10 cellular contexts compared by ENCODE assay signal in genomic region chr7:24283559-24283899, GRCh38. TPM values are rescaled to one million over a fixed set of nuclear protein-coding genes. Genes with fewer than 3 reads are reported as not detected.
DNase-seq lines count a peak whose midpoint lies in the region; ATAC-seq and TF ChIP-seq lines count a peak whose summit lies in the region.
"Had no signal": no experiment of that assay in that cellular context is flagged by ENCODE, and none has a peak within 500 bp of the region (broad histone marks: within the 10 kb centered on the region; RNA-seq: fewer than 3 reads in every experiment).

No MANE protein-coding gene starts in this region.

- H3K36me3 Mint-ChIP-seq in progenitor cell of endocrine pancreas (ENCODE audit: insufficient read depth) = no peaks in the 10 kb centered on the region

- H3K27ac Mint-ChIP-seq in progenitor cell of endocrine pancreas = no peak overlapping the region

- H3K9me3 ChIP-seq in HUES48 (ENCODE audit: control insufficient read depth, insufficient read depth, low read length) (peaks cover 4% of the 10 kb centered on the region; the same call in 1 of the 2 replicates), duodenal mucosa (ENCODE audit: control insufficient read depth in 1 of 2, low read length in 2 of 2) (no peaks in the 10 kb centered on the region)
- H3K9me3 ChIP-seq: lower lobe of right lung, thoracic aorta had no signal

- no peak for ATAC-seq in HG02763 (IDR thresholded peaks at IDR 0.05; ENCODE audit: unreplicated experiment)
- ATAC-seq in GM19452 (IDR thresholded peaks at IDR 0.05; ENCODE audit: unreplicated experiment) = no peak
- ATAC-seq: esophagus mucosa had no signal

- TF ChIP-seq CTCF in progenitor cell of endocrine pancreas (IDR thresholded peaks at IDR 0.05; ENCODE audit: unreplicated experiment) = no peak

- peaks cover 48% of the 10 kb centered on the region for H3K27me3 Mint-ChIP-seq in progenitor cell of endocrine pancreas

- H3K4me3 ChIP-seq in HUES48 (ENCODE audit: low read depth, low read length) (peak overlapping the region; percentile 62), duodenal mucosa (ENCODE audit: low read depth in 1 of 2, low read length in 2 of 2) (peak overlapping the region; percentile 27 to 45)

- no peak overlapping the region for H3K27ac ChIP-seq in HUES48 (ENCODE audit: low read depth, low read length)
- H3K27ac ChIP-seq in duodenal mucosa (ENCODE audit: low read depth, low read length) = no peak overlapping the region
- H3K27ac ChIP-seq: lower lobe of right lung, thoracic aorta had no signal

- H3K4me1 Mint-ChIP-seq in progenitor cell of endocrine pancreas (ENCODE audit: low read depth) = no peaks in the 10 kb centered on the region

- no peaks in the 10 kb centered on the region for H3K9me3 Mint-ChIP-seq in progenitor cell of endocrine pancreas (ENCODE audit: low read depth)

- peaks cover 70% of the 10 kb centered on the region for H3K27me3 ChIP-seq in HUES48 (ENCODE audit: control insufficient read depth, insufficient read depth, low read length)
- peaks cover 37 to 40% of the 10 kb centered on the region in 2 donors for H3K27me3 ChIP-seq in duodenal mucosa (ENCODE audit: control insufficient read depth in 1 of 2, insufficient read depth in 2 of 2, low read length in 2 of 2)

- H3K36me3 ChIP-seq in HUES48 (ENCODE audit: control insufficient read depth, insufficient read depth, low read length) = no peaks in the 10 kb centered on the region
- H3K36me3 ChIP-seq in duodenal mucosa (ENCODE audit: control insufficient read depth in 1 of 2, insufficient read depth in 2 of 2, low read length in 2 of 2) = no peaks in the 10 kb centered on the region
- H3K36me3 ChIP-seq: lower lobe of right lung, thoracic aorta had no signal

- H3K4me1 ChIP-seq in HUES48 (ENCODE audit: control insufficient read depth, insufficient read depth, low read length) = peaks cover 17% of the 10 kb centered on the region
- peaks cover 0 to 17% of the 10 kb centered on the region in 2 donors for H3K4me1 ChIP-seq in duodenal mucosa (ENCODE audit: control insufficient read depth in 1 of 2, insufficient read depth in 2 of 2, low read length in 2 of 2)
- H3K4me1 ChIP-seq: lower lobe of right lung had no signal

- peak; percentile 17 for DNase-seq in DMS53 treated with DMSO at 0.1 percent for 48 hours (lab: John Stamatoyannopoulos, UW; ENCODE audit: unreplicated experiment)
- DNase-seq in progenitor cell of endocrine pancreas (ENCODE audit: low spot score, unreplicated experiment) = no peak
- no peak for DNase-seq in NCI-H2107 treated with DMSO at 0.1 percent for 48 hours (lab: John Stamatoyannopoulos, UW; ENCODE audit: unreplicated experiment)
- DNase-seq: lower lobe of right lung had no signal

- H3K9ac ChIP-seq in HUES48 (ENCODE audit: low read depth, low read length) (no peak overlapping the region), duodenal mucosa (ENCODE audit: low read depth in 1 of 2, low read length in 2 of 2) (no peak overlapping the region)

- peak overlapping the region; percentile 64 for H3K4me3 Mint-ChIP-seq in progenitor cell of endocrine pancreas (ENCODE audit: low read depth)

RNA-seq across cellular contexts. Expression of gene NPY, which starts 0.5 kb away (rescaled TPM):
- 1.1 TPM in 1 of 2 replicates, not detected in the other for total RNA-seq in progenitor cell of endocrine pancreas
- total RNA-seq: esophagus mucosa, lower lobe of right lung, thoracic aorta had no signal
